ENCODE assay signal across 14 cellular contexts in genomic region chr4:110666030-110666429, GRCh38. TPM values are rescaled to one million over a fixed set of nuclear protein-coding genes. Genes with fewer than 3 reads are reported as not detected.
DNase-seq lines count a peak whose midpoint lies in the region; ATAC-seq and TF ChIP-seq lines count a peak whose summit lies in the region.
"Had no signal": no experiment of that assay in that cellular context is flagged by ENCODE, and none has a peak within 500 bp of the region (broad histone marks: within the 10 kb centered on the region; RNA-seq: fewer than 3 reads in every experiment).

No MANE protein-coding gene starts in this region.

- H3K4me3 Mint-ChIP-seq in WTC11, result no peak overlapping the region
- H3K4me3 Mint-ChIP-seq: CD14-positive monocyte; CD4-positive, alpha-beta memory T cell had no signal

- intact Hi-C loops in left lung (cut with DNase I), result no loop called here
- intact Hi-C loops in transverse colon (cut with DNase I; ENCODE audit: low total_unique reads), result no loop called here
- intact Hi-C loops in A673 (cut with micrococcal nuclease; ENCODE audit: unreplicated experiment), result no loop called here

- H3K4me1 ChIP-seq in left lung (no peaks in the 10 kb centered on the region), transverse colon (peaks cover 0 to 15% (median 3%) of the 10 kb centered on the region in 4 donors), A673 (ENCODE audit: insufficient read depth, low read length, poor library complexity, severe bottlenecking) (no peaks in the 10 kb centered on the region)
- H3K4me1 ChIP-seq: BLaER1 had no signal

- no peaks in the 10 kb centered on the region for H3K36me3 Mint-ChIP-seq in WTC11
- H3K36me3 Mint-ChIP-seq: CD14-positive monocyte; CD4-positive, alpha-beta memory T cell had no signal

- no peak for TF ChIP-seq CTCF in WTC11 (IDR thresholded peaks at IDR 0.05)
- TF ChIP-seq CTCF in left lung (IDR thresholded peaks at IDR 0.05), result no peak
- TF ChIP-seq CTCF in transverse colon (IDR thresholded peaks at IDR 0.05), result no peak
- no peak for TF ChIP-seq CTCF in A673 (conservative IDR thresholded peaks at IDR 0.05; ENCODE audit: low read depth, low read length)
- TF ChIP-seq CTCF in RWPE1 (conservative IDR thresholded peaks at IDR 0.05; ENCODE audit: low read depth), result no peak

- POLR2A ChIA-PET in WTC11 (lab: Charles Lee) (interaction anchor here (0.7 kb wide), 1 partner anchor 132 kb away, joined by 3 read pairs; no protein-coding TSS in a partner anchor), A673 (lab: Charles Lee; ENCODE audit: low non-redundant PET) (no interaction called here), RWPE1 (lab: Yijun Ruan, JAX; ENCODE audit: low non-redundant PET) (no interaction called here)

- TF ChIP-seq POLR2A in transverse colon (IDR thresholded peaks at IDR 0.05), result no peak

- no peaks in the 10 kb centered on the region for H3K9me3 Mint-ChIP-seq in WTC11
- H3K9me3 Mint-ChIP-seq: CD4-positive, alpha-beta memory T cell had no signal

- DNase-seq in NCI-H526 (lab: John Stamatoyannopoulos, UW) (peak; percentile 27 to 34), WTC11 (ENCODE audit: low spot score) (no peak), left lung (no peak), transverse colon (no peak), A673 (ENCODE audit: low spot score) (no peak), NCI-H2029 (lab: John Stamatoyannopoulos, UW) (no peak), RWPE1 (ENCODE audit: low spot score) (no peak)
- DNase-seq: CD4-positive, alpha-beta memory T cell; GOT3; H7; IMR-90 had no signal

- H3K4me1 Mint-ChIP-seq in WTC11, result no peaks in the 10 kb centered on the region
- H3K4me1 Mint-ChIP-seq: CD14-positive monocyte; CD4-positive, alpha-beta memory T cell had no signal

- in situ Hi-C loops in transverse colon (cut with MboI; ENCODE audit: low pct_ligation_motif_present in 1 of 4, low pct_unique_long_range_greater_than_20kb in 1 of 4, low sequenced_read_pairs in 3 of 4), result no loop called here

- BruUV-seq in A673 (replicated peaks; lab: Mats Ljungman, UMichigan), result no TSS peak

- TF ChIP-seq EP300 in transverse colon (IDR thresholded peaks at IDR 0.05; ENCODE audit: low read depth), result no peak

- no peaks in the 10 kb centered on the region for H3K27me3 Mint-ChIP-seq in WTC11 (ENCODE audit: low read depth)

- no peak for ATAC-seq in WTC11
- peak; percentile 69 for ATAC-seq in left lung
- ATAC-seq: K562 had no signal

- H3K27ac ChIP-seq in left lung (no peak overlapping the region), transverse colon (no peak overlapping the region), A673 (ENCODE audit: low read depth, low read length, poor library complexity, severe bottlenecking) (no peak overlapping the region), RWPE1 (no peak overlapping the region)
- H3K27ac ChIP-seq: BLaER1 had no signal

- H3K9me3 ChIP-seq in left lung, result no peaks in the 10 kb centered on the region
- H3K9me3 ChIP-seq in transverse colon, result no peaks in the 10 kb centered on the region
- H3K9me3 ChIP-seq in A673 (ENCODE audit: low read depth, low read length, poor library complexity, severe bottlenecking), result no peaks in the 10 kb centered on the region
- H3K9me3 ChIP-seq: BLaER1 had no signal

- H3K27me3 ChIP-seq in left lung, result no peaks in the 10 kb centered on the region
- H3K27me3 ChIP-seq in transverse colon, result no peaks in the 10 kb centered on the region
- H3K27me3 ChIP-seq in A673 (replicated peaks; ENCODE audit: insufficient read depth, low read depth, low read length, poor library complexity), result no peaks in the 10 kb centered on the region
- H3K27me3 ChIP-seq: BLaER1 had no signal

- CTCF ChIA-PET in WTC11 (lab: Charles Lee) (no interaction called here), A673 (lab: Charles Lee) (no interaction called here), RWPE1 (lab: Yijun Ruan, JAX) (no interaction called here)

- H3K4me3 ChIP-seq in left lung (no peak overlapping the region), transverse colon (no peak overlapping the region), A673 (ENCODE audit: low read depth, low read length, poor library complexity, severe bottlenecking) (no peak overlapping the region)
- H3K4me3 ChIP-seq: BLaER1, K562 had no signal

- 57 to 70% methylated on average over 3 of the region's 3 CpGs for WGBS in transverse colon (ENCODE audit: low coverage in 1 of 2), 2 donors

- H3K27ac Mint-ChIP-seq in WTC11, result no peak overlapping the region
- H3K27ac Mint-ChIP-seq: CD14-positive monocyte; CD4-positive, alpha-beta memory T cell had no signal

- H3K36me3 ChIP-seq in left lung, result no peaks in the 10 kb centered on the region
- H3K36me3 ChIP-seq in transverse colon, result no peaks in the 10 kb centered on the region
- no peaks in the 10 kb centered on the region for H3K36me3 ChIP-seq in A673 (ENCODE audit: insufficient read depth, low read length, poor library complexity, severe bottlenecking)
- H3K36me3 ChIP-seq: BLaER1 had no signal

TF ChIP-seq in WTC11, 78 proteins besides CTCF, POLR2A, EP300 and RAD21:
- TF ChIP-seq HMGA2 (CRISPR knock-in tag; IDR thresholded peaks at IDR 0.05), result peak; percentile 67
- no peak for TF ChIP-seq ZNF512 (CRISPR knock-in tag; IDR thresholded peaks at IDR 0.05; ENCODE audit: borderline replicate concordance)

RNA-seq across cellular contexts. Expression of gene PITX2, which starts 43.2 kb away (rescaled TPM):
- total RNA-seq in WTC11 (2021) (11.3 to 24.9 TPM (median 12.2 TPM) in 3 replicates), left lung (not detected), transverse colon (10 to 100 TPM; 15.0 to 34.4 (median 24.5) TPM), A673 (2021) (0.90 and 2.0 TPM in 2 replicates)
- total RNA-seq: CD4-positive, alpha-beta memory T cell; K562 had no signal

Comparison
In these comparisons a context has a peak if more than half of its experiments do, and no peak if none do; other contexts are left out.
1. DNase-seq: peak in NCI-H526 (2 of 2); none in WTC11 (single experiment), left lung (0 of 2), transverse colon (single experiment), A673 (single experiment), NCI-H2029 (single experiment) and RWPE1 (single experiment).